Comparison of ENCODE assay signal across 2 cellular contexts in the genomic region with DNA sequence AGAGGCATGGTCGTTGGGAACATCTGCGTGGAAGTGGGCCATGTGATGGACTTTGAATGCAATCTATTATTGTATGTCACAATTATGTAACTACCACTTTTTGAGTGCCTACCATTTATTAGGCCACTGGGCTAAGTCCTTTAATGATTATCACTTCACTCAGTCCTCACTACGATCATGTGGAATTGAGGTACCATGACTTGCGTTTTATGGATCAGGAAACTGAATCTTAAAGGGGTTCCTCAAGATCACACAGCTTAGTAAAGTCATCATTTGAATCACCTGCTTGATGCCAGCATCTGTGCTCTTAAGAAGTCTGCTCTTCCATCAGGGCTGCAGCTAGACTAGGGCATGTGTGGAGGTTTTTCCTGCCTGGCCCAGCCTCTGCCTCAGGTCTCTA.
TF ChIP-seq lines count a peak whose summit lies in the region.

No MANE protein-coding gene starts in this region.

TF ChIP-seq in IMR-90, 13 proteins besides CTCF, POLR2A, EP300 and RAD21:
- TF ChIP-seq NFE2L2 (IDR thresholded peaks at IDR 0.05; ENCODE audit: low read depth, low read length), result peak; percentile 64
- TF ChIP-seq, protein P1, sequence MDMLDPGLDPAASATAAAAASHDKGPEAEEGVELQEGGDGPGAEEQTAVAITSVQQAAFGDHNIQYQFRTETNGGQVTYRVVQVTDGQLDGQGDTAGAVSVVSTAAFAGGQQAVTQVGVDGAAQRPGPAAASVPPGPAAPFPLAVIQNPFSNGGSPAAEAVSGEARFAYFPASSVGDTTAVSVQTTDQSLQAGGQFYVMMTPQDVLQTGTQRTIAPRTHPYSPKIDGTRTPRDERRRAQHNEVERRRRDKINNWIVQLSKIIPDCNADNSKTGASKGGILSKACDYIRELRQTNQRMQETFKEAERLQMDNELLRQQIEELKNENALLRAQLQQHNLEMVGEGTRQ (IDR thresholded peaks at IDR 0.05; ENCODE audit: low read depth, low read length), result no peak

TF ChIP-seq in K562, 482 proteins besides CTCF, POLR2A, EP300 and RAD21:
- TF ChIP-seq, protein P2, sequence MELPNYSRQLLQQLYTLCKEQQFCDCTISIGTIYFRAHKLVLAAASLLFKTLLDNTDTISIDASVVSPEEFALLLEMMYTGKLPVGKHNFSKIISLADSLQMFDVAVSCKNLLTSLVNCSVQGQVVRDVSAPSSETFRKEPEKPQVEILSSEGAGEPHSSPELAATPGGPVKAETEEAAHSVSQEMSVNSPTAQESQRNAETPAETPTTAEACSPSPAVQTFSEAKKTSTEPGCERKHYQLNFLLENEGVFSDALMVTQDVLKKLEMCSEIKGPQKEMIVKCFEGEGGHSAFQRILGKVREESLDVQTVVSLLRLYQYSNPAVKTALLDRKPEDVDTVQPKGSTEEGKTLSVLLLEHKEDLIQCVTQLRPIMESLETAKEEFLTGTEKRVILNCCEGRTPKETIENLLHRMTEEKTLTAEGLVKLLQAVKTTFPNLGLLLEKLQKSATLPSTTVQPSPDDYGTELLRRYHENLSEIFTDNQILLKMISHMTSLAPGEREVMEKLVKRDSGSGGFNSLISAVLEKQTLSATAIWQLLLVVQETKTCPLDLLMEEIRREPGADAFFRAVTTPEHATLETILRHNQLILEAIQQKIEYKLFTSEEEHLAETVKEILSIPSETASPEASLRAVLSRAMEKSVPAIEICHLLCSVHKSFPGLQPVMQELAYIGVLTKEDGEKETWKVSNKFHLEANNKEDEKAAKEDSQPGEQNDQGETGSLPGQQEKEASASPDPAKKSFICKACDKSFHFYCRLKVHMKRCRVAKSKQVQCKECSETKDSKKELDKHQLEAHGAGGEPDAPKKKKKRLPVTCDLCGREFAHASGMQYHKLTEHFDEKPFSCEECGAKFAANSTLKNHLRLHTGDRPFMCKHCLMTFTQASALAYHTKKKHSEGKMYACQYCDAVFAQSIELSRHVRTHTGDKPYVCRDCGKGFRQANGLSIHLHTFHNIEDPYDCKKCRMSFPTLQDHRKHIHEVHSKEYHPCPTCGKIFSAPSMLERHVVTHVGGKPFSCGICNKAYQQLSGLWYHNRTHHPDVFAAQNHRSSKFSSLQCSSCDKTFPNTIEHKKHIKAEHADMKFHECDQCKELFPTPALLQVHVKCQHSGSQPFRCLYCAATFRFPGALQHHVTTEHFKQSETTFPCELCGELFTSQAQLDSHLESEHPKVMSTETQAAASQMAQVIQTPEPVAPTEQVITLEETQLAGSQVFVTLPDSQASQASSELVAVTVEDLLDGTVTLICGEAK (IDR thresholded peaks at IDR 0.05), result no peak
- TF ChIP-seq, protein P2 (CRISPR knock-in tag; IDR thresholded peaks at IDR 0.05), result no peak
- TF ChIP-seq DMBX1 (CRISPR knock-in tag; IDR thresholded peaks at IDR 0.05; ENCODE audit: borderline replicate concordance) (no peak), NR2C1 (IDR thresholded peaks at IDR 0.05) (no peak), NR2C1 (tag; IDR thresholded peaks at IDR 0.05) (no peak), EP400 (IDR thresholded peaks at IDR 0.05) (no peak), MAFG (tag; conservative IDR thresholded peaks at IDR 0.05) (peak; percentile 55; the same call in 1 of the 2 replicates), GTF2A2 (tag; IDR thresholded peaks at IDR 0.05) (no peak), NCOA1 (IDR thresholded peaks at IDR 0.05; ENCODE audit: low read depth) (no peak)
- TF ChIP-seq, protein P3, sequence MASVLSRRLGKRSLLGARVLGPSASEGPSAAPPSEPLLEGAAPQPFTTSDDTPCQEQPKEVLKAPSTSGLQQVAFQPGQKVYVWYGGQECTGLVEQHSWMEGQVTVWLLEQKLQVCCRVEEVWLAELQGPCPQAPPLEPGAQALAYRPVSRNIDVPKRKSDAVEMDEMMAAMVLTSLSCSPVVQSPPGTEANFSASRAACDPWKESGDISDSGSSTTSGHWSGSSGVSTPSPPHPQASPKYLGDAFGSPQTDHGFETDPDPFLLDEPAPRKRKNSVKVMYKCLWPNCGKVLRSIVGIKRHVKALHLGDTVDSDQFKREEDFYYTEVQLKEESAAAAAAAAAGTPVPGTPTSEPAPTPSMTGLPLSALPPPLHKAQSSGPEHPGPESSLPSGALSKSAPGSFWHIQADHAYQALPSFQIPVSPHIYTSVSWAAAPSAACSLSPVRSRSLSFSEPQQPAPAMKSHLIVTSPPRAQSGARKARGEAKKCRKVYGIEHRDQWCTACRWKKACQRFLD (CRISPR knock-in tag; IDR thresholded peaks at IDR 0.05), result no peak
- TF ChIP-seq, protein P4, sequence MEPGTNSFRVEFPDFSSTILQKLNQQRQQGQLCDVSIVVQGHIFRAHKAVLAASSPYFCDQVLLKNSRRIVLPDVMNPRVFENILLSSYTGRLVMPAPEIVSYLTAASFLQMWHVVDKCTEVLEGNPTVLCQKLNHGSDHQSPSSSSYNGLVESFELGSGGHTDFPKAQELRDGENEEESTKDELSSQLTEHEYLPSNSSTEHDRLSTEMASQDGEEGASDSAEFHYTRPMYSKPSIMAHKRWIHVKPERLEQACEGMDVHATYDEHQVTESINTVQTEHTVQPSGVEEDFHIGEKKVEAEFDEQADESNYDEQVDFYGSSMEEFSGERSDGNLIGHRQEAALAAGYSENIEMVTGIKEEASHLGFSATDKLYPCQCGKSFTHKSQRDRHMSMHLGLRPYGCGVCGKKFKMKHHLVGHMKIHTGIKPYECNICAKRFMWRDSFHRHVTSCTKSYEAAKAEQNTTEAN (CRISPR knock-in tag; IDR thresholded peaks at IDR 0.05), result no peak
